In genomic region chr19:14088634-14089411, GRCh38 we compare ENCODE assay signal across 8 cellular contexts. TPM values are rescaled to one million over a fixed set of nuclear protein-coding genes. Genes with fewer than 3 reads are reported as not detected.
DNase-seq lines count a peak whose midpoint lies in the region; ATAC-seq and TF ChIP-seq lines count a peak whose summit lies in the region.

No MANE protein-coding gene starts in this region.

- WGBS in mammary epithelial cell (ENCODE audit: low coverage, missing lambda C conversion rate) = 82% methylated on average over 20 of the region's 30 CpGs

- peak overlapping the region; percentile 66 to 94 (median 86) for H3K4me3 Mint-ChIP-seq in naive thymus-derived CD8-positive, alpha-beta T cell

- peaks cover 0 to 2% (median 0%) of the 10 kb centered on the region in 5 donors for H3K27me3 Mint-ChIP-seq in naive thymus-derived CD8-positive, alpha-beta T cell

- H3K4me3 ChIP-seq in BJ (ENCODE audit: low read depth, low read length) (peak overlapping the region; percentile 78; the same call in 1 of the 2 replicates), HUES6 (ENCODE audit: low read depth, low read length) (peak overlapping the region; percentile 67), mammary epithelial cell (replicated peaks in 1 of 3; ENCODE audit: insufficient read depth in 1 of 3, low read depth in 2 of 3, low read length in 3 of 3) (peak overlapping the region in 2 of 3 experiments; percentile 56 to 70)

- no peak overlapping the region for H3K9ac ChIP-seq in HUES6 (ENCODE audit: low read length)
- H3K9ac ChIP-seq in mammary epithelial cell (ENCODE audit: insufficient read depth, low read length) = no peak overlapping the region

- no peaks in the 10 kb centered on the region for H4K20me1 ChIP-seq in mammary epithelial cell (ENCODE audit: insufficient read depth, low read length)

- peak overlapping the region; percentile 71 for H3K4me2 ChIP-seq in mammary epithelial cell (ENCODE audit: insufficient read depth, low read depth, low read length)

- intact Hi-C loops in mammary epithelial cell (cut with micrococcal nuclease) = no loop called here

- H3K36me3 ChIP-seq in BJ (ENCODE audit: control insufficient read depth, insufficient read depth, low read length) (no peaks in the 10 kb centered on the region; the same call in none of the 2 replicates), HUES6 (ENCODE audit: control insufficient read depth, insufficient read depth, low read length) (peaks cover 11% of the 10 kb centered on the region), mammary epithelial cell (ENCODE audit: insufficient read depth, low read length) (peaks cover 2% of the 10 kb centered on the region)

- no peaks in the 10 kb centered on the region for H3K27me3 ChIP-seq in BJ (ENCODE audit: control insufficient read depth, insufficient read depth, low read length)
- H3K27me3 ChIP-seq in HUES6 (ENCODE audit: control insufficient read depth, insufficient read depth, low read length) = peaks cover 14% of the 10 kb centered on the region
- no peaks in the 10 kb centered on the region for H3K27me3 ChIP-seq in mammary epithelial cell (ENCODE audit: insufficient read depth, low read length)

- no TSS peak for BruUV-seq in mammary epithelial cell (replicated peaks; lab: Mats Ljungman, UMichigan)

- no peak for DNase-seq in BJ (ENCODE audit: low read depth)
- no peak for DNase-seq in mammary epithelial cell
- DNase-seq in naive thymus-derived CD8-positive, alpha-beta T cell = no peak
- no peak for DNase-seq in GM03348 (ENCODE audit: low spot score)
- DNase-seq in NCI-H1048 (lab: John Stamatoyannopoulos, UW) = no peak
- DNase-seq in retina = no peak

- H3K4me1 ChIP-seq in HUES6 (ENCODE audit: control insufficient read depth, insufficient read depth, low read length) (peaks cover 17% of the 10 kb centered on the region), mammary epithelial cell (ENCODE audit: insufficient read depth, low read length) (peaks cover 7% of the 10 kb centered on the region)

- POLR2A ChIA-PET in BJ (lab: Charles Lee) = no interaction called here
- POLR2A ChIA-PET in naive thymus-derived CD8-positive, alpha-beta T cell (lab: Charles Lee) = interaction anchor here (0.9 to 2.1 kb wide), 7 partner anchors 13 to 207 kb away, joined by 3 to 9 read pairs (median 3); partner anchors contain the start of genes ASF1B, IL27RA and PRKACA

- H3K27ac Mint-ChIP-seq in naive thymus-derived CD8-positive, alpha-beta T cell = peak overlapping the region in 9 of 10 donors; percentile 41 to 93 (median 90)

- H3K4me1 Mint-ChIP-seq in naive thymus-derived CD8-positive, alpha-beta T cell = peaks cover 16 to 26% (median 18%) of the 10 kb centered on the region in 4 donors

- H3K36me3 Mint-ChIP-seq in naive thymus-derived CD8-positive, alpha-beta T cell = peaks cover 4 to 16% (median 11%) of the 10 kb centered on the region in 3 donors

- H2AFZ ChIP-seq in mammary epithelial cell (ENCODE audit: low read depth, low read length) = no peak overlapping the region

- dilution Hi-C loops in mammary epithelial cell (cut with HindIII; ENCODE audit: low sequenced_read_pairs) = no loop called here

- H3K9me3 ChIP-seq in HUES6 (ENCODE audit: control insufficient read depth, insufficient read depth, low read depth, low read length) (peaks cover 8% of the 10 kb centered on the region), mammary epithelial cell (replicated peaks; ENCODE audit: insufficient read depth, low read length) (peaks cover 5% of the 10 kb centered on the region)

- H3K79me2 ChIP-seq in mammary epithelial cell (ENCODE audit: insufficient read depth, low read length) = no peaks in the 10 kb centered on the region

- H3K27ac ChIP-seq in HUES6 (ENCODE audit: low read depth, low read length) (no peak overlapping the region), mammary epithelial cell (ENCODE audit: insufficient read depth, low read depth, low read length) (no peak overlapping the region)

- CTCF ChIA-PET in BJ (lab: Yijun Ruan, JAX) = interaction anchor here (0.9 to 1.9 kb wide), 3 partner anchors 15 to 48 kb away, joined by 3 to 10 read pairs (median 4); partner anchors contain the start of gene ASF1B
- CTCF ChIA-PET in mammary epithelial cell (lab: Charles Lee; ENCODE audit: low non-redundant PET) = no interaction called here

- peaks cover 0 to 11% (median 0%) of the 10 kb centered on the region in 9 donors for H3K9me3 Mint-ChIP-seq in naive thymus-derived CD8-positive, alpha-beta T cell

- TF ChIP-seq CTCF in BJ (IDR thresholded peaks at IDR 0.05; ENCODE audit: insufficient read depth, low read depth, low read length) (no peak), mammary epithelial cell (conservative IDR thresholded peaks at IDR 0.05 in 1 of 2, IDR thresholded peaks at IDR 0.05 in 1 of 2; ENCODE audit: extremely low read depth in 1 of 2, insufficient read depth in 1 of 2, low read depth in 1 of 2, low read length in 2 of 2) (no peak)

- in situ Hi-C loops in mammary epithelial cell (cut with MboI; ENCODE audit: low sequenced_read_pairs in 2 of 2) = no loop called here

- ATAC-seq in naive thymus-derived CD8-positive, alpha-beta T cell = no peak
- ATAC-seq in GM21367 (IDR thresholded peaks at IDR 0.05; ENCODE audit: unreplicated experiment) = no peak

RNA-seq across cellular contexts. Expression of gene SAMD1, which starts 1.7 kb away (rescaled TPM):
- polyA plus RNA-seq in BJ (2011; rRNA removed) = 7.4 and 9.2 TPM in 2 replicates
- 7.1 and 7.2 TPM in 2 replicates for polyA minus RNA-seq in BJ (2011; rRNA and poly(A)+ RNA removed)
- 10 to 100 TPM; 15.8 to 25.7 TPM for total RNA-seq in mammary epithelial cell
- polyA plus RNA-seq in mammary epithelial cell = 18.6 TPM
- polyA minus RNA-seq in mammary epithelial cell = 18.8 TPM
- 10 to 100 TPM; 66.4 to 68.3 TPM for total RNA-seq in naive thymus-derived CD8-positive, alpha-beta T cell
- 1 to 10 TPM; 2.3 to 5.2 (median 2.7) TPM for polyA plus RNA-seq in naive thymus-derived CD8-positive, alpha-beta T cell

RNA-seq across cellular contexts. Expression of gene C19orf67, which starts 3.2 kb away (rescaled TPM):
- polyA plus RNA-seq in BJ (2011; rRNA removed) (not detected in 2 replicates), mammary epithelial cell (not detected)
- not detected in 2 replicates for polyA minus RNA-seq in BJ (2011; rRNA and poly(A)+ RNA removed)
- total RNA-seq in mammary epithelial cell = not detected
- not detected for polyA minus RNA-seq in mammary epithelial cell
- under 1 TPM in 1 of 2 experiments, not detected in 1; 0.85 TPM for total RNA-seq in naive thymus-derived CD8-positive, alpha-beta T cell
- not detected for polyA plus RNA-seq in naive thymus-derived CD8-positive, alpha-beta T cell

RNA-seq across cellular contexts. Expression of gene MISP3, which starts 16.2 kb away (rescaled TPM):
- polyA plus RNA-seq in BJ (2011; rRNA removed) (0.39 and 0.58 TPM in 2 replicates), mammary epithelial cell (0.59 TPM)
- polyA minus RNA-seq in BJ (2011; rRNA and poly(A)+ RNA removed) = not detected in 2 replicates
- 1 to 10 TPM; 1.2 to 1.5 TPM for total RNA-seq in mammary epithelial cell
- polyA minus RNA-seq in mammary epithelial cell = not detected
- total RNA-seq in naive thymus-derived CD8-positive, alpha-beta T cell = under 1 TPM; 0.44 to 0.99 TPM
- polyA plus RNA-seq in naive thymus-derived CD8-positive, alpha-beta T cell = 1 to 10 TPM in 1 of 3 donors, under 1 TPM in 2; 0.36 to 1.4 (median 0.59) TPM

RNA-seq across cellular contexts. Expression of gene PALM3, which starts 26.9 kb away (rescaled TPM):
- polyA plus RNA-seq in BJ (2011; rRNA removed) (0.15 and 0.17 TPM in 2 replicates), mammary epithelial cell (not detected)
- 0.14 TPM in 1 of 2 replicates, not detected in the other for polyA minus RNA-seq in BJ (2011; rRNA and poly(A)+ RNA removed)
- total RNA-seq in mammary epithelial cell = not detected
- not detected for polyA minus RNA-seq in mammary epithelial cell
- not detected for total RNA-seq in naive thymus-derived CD8-positive, alpha-beta T cell
- under 1 TPM in 1 of 3 donors, not detected in 2; 0.13 TPM for polyA plus RNA-seq in naive thymus-derived CD8-positive, alpha-beta T cell

RNA-seq across cellular contexts. Expression of gene PRKACA, which starts 28.7 kb away (rescaled TPM):
- 15.6 and 35.4 TPM in 2 replicates for polyA plus RNA-seq in BJ (2011; rRNA removed)
- 19.2 and 27.1 TPM in 2 replicates for polyA minus RNA-seq in BJ (2011; rRNA and poly(A)+ RNA removed)
- total RNA-seq in mammary epithelial cell = 10 to 100 TPM; 44.0 to 82.1 TPM
- 78.8 TPM for polyA plus RNA-seq in mammary epithelial cell
- polyA minus RNA-seq in mammary epithelial cell = 65.9 TPM
- total RNA-seq in naive thymus-derived CD8-positive, alpha-beta T cell = 10 to 100 TPM; 54.7 to 56.8 TPM
- 1 to 10 TPM; 1.1 to 1.8 (median 1.3) TPM for polyA plus RNA-seq in naive thymus-derived CD8-positive, alpha-beta T cell
